24 cellular contexts compared by ENCODE assay signal in the genomic region with DNA sequence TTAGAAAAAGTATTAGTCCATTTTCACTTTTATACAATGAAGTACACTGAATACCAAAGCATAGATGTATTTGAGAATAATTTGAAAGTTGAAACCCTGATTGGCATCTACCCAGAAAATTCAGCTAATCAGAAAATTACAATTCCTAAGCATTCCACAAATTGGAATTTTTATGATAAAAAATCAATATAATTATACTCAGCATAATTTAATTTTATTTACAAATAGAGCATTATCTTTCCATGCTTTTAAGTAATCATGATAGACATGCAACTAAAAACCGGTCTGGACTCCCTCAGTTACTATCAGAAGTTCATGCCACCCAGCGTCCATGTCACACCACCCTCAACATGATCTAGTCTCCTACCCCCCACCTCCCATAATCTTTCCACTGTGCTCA.
"Had no signal": no experiment of that assay in that cellular context is flagged by ENCODE, and none has a peak within 500 bp of the region (broad histone marks: within the 10 kb centered on the region; RNA-seq: fewer than 3 reads in every experiment).

No MANE protein-coding gene starts in this region.

- H3K27me3 Mint-ChIP-seq: stimulated activated naive CD8-positive, alpha-beta T cell treated with anti-CD3 and anti-CD28 coated beads, Interleukin-15, Interleukin-2, amounts not matched to agents 100 ng/mL and 50 ng/mL, for 24 hours had no signal

- H3K36me3 ChIP-seq: esophagus muscularis mucosa, gastroesophageal sphincter, heart left ventricle, neural progenitor cell, prostate gland, right atrium auricular region, sigmoid colon, tibial nerve, upper lobe of right lung, uterus had no signal

- H3K4me1 ChIP-seq: foreskin keratinocyte, gastroesophageal sphincter, neural progenitor cell, prostate gland, right atrium auricular region, sigmoid colon, tibial nerve, upper lobe of right lung, uterus had no signal

- H3K4me2 ChIP-seq: hepatocyte, neural progenitor cell had no signal

- H2AFZ ChIP-seq: hepatocyte, neural progenitor cell had no signal

- H3K79me2 ChIP-seq: hepatocyte had no signal

- H3K27ac ChIP-seq: coronary artery, esophagus muscularis mucosa, foreskin keratinocyte, gastroesophageal sphincter, heart left ventricle, hepatocyte, neural progenitor cell, prostate gland, right atrium auricular region, sigmoid colon, tibial nerve, upper lobe of right lung, uterus had no signal

- ATAC-seq: foreskin keratinocyte; gastroesophageal sphincter; naive thymus-derived CD4-positive, alpha-beta T cell; stimulated activated naive B cell treated with anti-CD40 and anti-IgM and Interleukin-4, amounts not matched to agents 10 μg/mL and 1 μg/mL and 100 μg/mL, for 72 hours; upper lobe of right lung had no signal

- H3K27ac Mint-ChIP-seq: neural progenitor cell; stimulated activated naive B cell treated with anti-CD40 and anti-IgM and Interleukin-4, amounts not matched to agents 10 μg/mL and 1 μg/mL and 100 μg/mL, for 72 hours; stimulated activated naive CD8-positive, alpha-beta T cell treated with anti-CD3 and anti-CD28 coated beads, Interleukin-15, Interleukin-2, amounts not matched to agents 100 ng/mL and 50 ng/mL, for 24 hours had no signal

- H3K4me3 Mint-ChIP-seq: naive thymus-derived CD4-positive, alpha-beta T cell; nephron; neural progenitor cell; stimulated activated naive B cell treated with anti-CD40 and anti-IgM and Interleukin-4, amounts not matched to agents 10 μg/mL and 1 μg/mL and 100 μg/mL, for 72 hours; stimulated activated naive CD8-positive, alpha-beta T cell treated with anti-CD3 and anti-CD28 coated beads, Interleukin-15, Interleukin-2, amounts not matched to agents 100 ng/mL and 50 ng/mL, for 24 hours had no signal

- H3K27me3 ChIP-seq: esophagus muscularis mucosa, foreskin keratinocyte, gastroesophageal sphincter, heart left ventricle, hepatocyte, neural progenitor cell, right atrium auricular region, sigmoid colon, tibial nerve, upper lobe of right lung, uterus had no signal

- H3K9me3 ChIP-seq: esophagus muscularis mucosa, gastroesophageal sphincter, heart left ventricle, prostate gland, right atrium auricular region, sigmoid colon, tibial nerve, upper lobe of right lung, uterus had no signal

- H3K9me3 Mint-ChIP-seq: nephron; neural progenitor cell; stimulated activated naive B cell treated with anti-CD40 and anti-IgM and Interleukin-4, amounts not matched to agents 10 μg/mL and 1 μg/mL and 100 μg/mL, for 72 hours; stimulated activated naive CD8-positive, alpha-beta T cell treated with anti-CD3 and anti-CD28 coated beads, Interleukin-15, Interleukin-2, amounts not matched to agents 100 ng/mL and 50 ng/mL, for 24 hours had no signal

- H3K9ac ChIP-seq: neural progenitor cell had no signal

- H3K4me3 ChIP-seq: coronary artery, esophagus muscularis mucosa, gastroesophageal sphincter, heart left ventricle, hepatocyte, neural progenitor cell, prostate gland, right atrium auricular region, sigmoid colon, tibial nerve, upper lobe of right lung, uterus had no signal

- DNase-seq: dermis blood vessel endothelial cell; effector memory CD4-positive, alpha-beta T cell; foreskin keratinocyte; heart left ventricle; kidney; mesendoderm; naive thymus-derived CD4-positive, alpha-beta T cell; sigmoid colon; stimulated activated CD4-positive, alpha-beta T cell treated with anti-CD3 and anti-CD28 coated beads, Interleukin-15, amount 100 ng/mL, for 24 hours; stimulated activated CD4-positive, alpha-beta T cell treated with anti-CD3 and anti-CD28 coated beads, Interleukin-2, amount 100 ng/mL, for 48 hours; stimulated activated naive B cell treated with anti-CD40 and anti-IgM and Interleukin-4, amounts not matched to agents 10 μg/mL and 1 μg/mL and 100 μg/mL, for 72 hours; upper lobe of right lung; uterus had no signal

- FAIRE-seq: endothelial cell of umbilical vein, kidney had no signal

- H3K36me3 Mint-ChIP-seq: naive thymus-derived CD4-positive, alpha-beta T cell; neural progenitor cell; stimulated activated naive B cell treated with anti-CD40 and anti-IgM and Interleukin-4, amounts not matched to agents 10 μg/mL and 1 μg/mL and 100 μg/mL, for 72 hours had no signal
